Comparison of ENCODE assay signal across 22 cellular contexts in the genomic region with DNA sequence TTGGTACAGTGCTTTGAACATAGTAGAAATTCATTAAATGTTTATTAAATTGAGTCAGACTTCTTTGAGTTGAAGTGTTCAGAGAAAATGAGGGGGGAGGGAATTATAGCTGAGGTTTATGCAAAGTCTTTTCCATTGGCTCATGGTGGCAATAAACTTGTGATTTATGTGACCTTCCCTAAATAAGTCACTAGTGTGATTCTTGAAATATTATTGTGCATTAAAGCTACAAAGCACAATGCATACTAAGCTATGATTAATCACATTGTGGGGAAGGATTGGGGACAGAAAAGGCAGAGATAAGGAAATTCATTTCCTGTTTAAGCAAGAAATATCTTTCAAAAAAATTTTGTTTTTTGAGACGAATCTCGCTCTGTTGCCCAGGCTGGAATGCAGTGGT.
DNase-seq lines count a peak whose midpoint lies in the region; ATAC-seq and TF ChIP-seq lines count a peak whose summit lies in the region.
"Had no signal": no experiment of that assay in that cellular context is flagged by ENCODE, and none has a peak within 500 bp of the region (broad histone marks: within the 10 kb centered on the region; RNA-seq: fewer than 3 reads in every experiment).

No MANE protein-coding gene starts in this region.

- TF ChIP-seq POLR2A in upper lobe of left lung (IDR thresholded peaks at IDR 0.05), result no peak

- no peak for TF ChIP-seq CTCF in AG09309 (IDR thresholded peaks at IDR 0.05; ENCODE audit: control insufficient read depth, insufficient read depth, low read depth, low read length, missing control alignments)
- TF ChIP-seq CTCF in upper lobe of left lung (IDR thresholded peaks at IDR 0.05), result no peak

- no peaks in the 10 kb centered on the region for H3K27me3 ChIP-seq in upper lobe of left lung
- H3K27me3 ChIP-seq: testis had no signal

- TF ChIP-seq EP300 in upper lobe of left lung (IDR thresholded peaks at IDR 0.05), result no peak

- H3K4me3 ChIP-seq in AG09309 (ENCODE audit: control insufficient read depth, low read depth, low read length) (no peak overlapping the region), upper lobe of left lung (no peak overlapping the region)
- H3K4me3 ChIP-seq: testis had no signal

- ATAC-seq in GM18868 (IDR thresholded peaks at IDR 0.05; ENCODE audit: unreplicated experiment) (no peak), upper lobe of left lung (ENCODE audit: low FRiP score in 2 of 2) (no peak)
- ATAC-seq: activated naive CD8-positive, alpha-beta T cell treated with anti-CD3 and anti-CD28 coated beads, Interleukin-2, amount 50 U/mL, for 24 hours; CD8-positive, alpha-beta T cell; left lobe of liver; natural killer cell treated with Interleukin-12 subunit alpha and Interleukin-12 subunit beta and Interleukin-15 and Interleukin-18, amount 100 ng/mL, for 72 hours; stimulated activated naive B cell treated with anti-CD40 and anti-IgM and Interleukin-4, amounts not matched to agents 10 μg/mL and 1 μg/mL and 100 μg/mL, for 72 hours had no signal

- no peaks in the 10 kb centered on the region for H3K36me3 ChIP-seq in upper lobe of left lung

- no peaks in the 10 kb centered on the region for H3K9me3 ChIP-seq in upper lobe of left lung
- H3K9me3 ChIP-seq: testis had no signal

- H3K27ac ChIP-seq in upper lobe of left lung, result no peak overlapping the region
- H3K27ac ChIP-seq: HL-60, parathyroid adenoma, testis had no signal

- no peaks in the 10 kb centered on the region for H3K4me1 ChIP-seq in upper lobe of left lung
- H3K4me1 ChIP-seq: parathyroid adenoma, testis had no signal

- peak; percentile 53 for DNase-seq in AG09309 (ENCODE audit: low read depth)
- DNase-seq in H4 (ENCODE audit: low spot score), result peak; percentile 13
- peak; percentile 72 for DNase-seq in amniotic epithelial cell (ENCODE audit: low read depth)
- peak; percentile 67 for DNase-seq in iris pigment epithelial cell (ENCODE audit: low read depth)
- no peak for DNase-seq in upper lobe of left lung
- no peak for DNase-seq in activated CD4-positive, CD25-positive, alpha-beta regulatory T cell treated with anti-CD3 and anti-CD28 coated beads, Interleukin-2, amount 50 U/mL, for 72 hours
- no peak for DNase-seq in SIG-M5 treated with dmso at 0.1 percent for 504 hours (lab: John Stamatoyannopoulos, UW; ENCODE audit: unreplicated experiment)
- DNase-seq: activated CD4-positive, alpha-beta T cell treated with anti-CD3 and anti-CD28 coated beads, Interleukin-2, amount 10 ng/mL, durations not matched to agents 24 days and 14 days; activated naive CD8-positive, alpha-beta T cell treated with anti-CD3 and anti-CD28 coated beads, Interleukin-2, amount 50 U/mL, for 24 hours; caudate nucleus; CD8-positive, alpha-beta T cell; DMS79; NCI-H2171 treated with DMSO at 0.1 percent for 48 hours; Right ventricle myocardium superior; stimulated activated CD4-positive, alpha-beta T cell treated with anti-CD3 and anti-CD28 coated beads, Interleukin-2, amount 100 ng/mL, for 24 hours; stimulated activated naive B cell treated with anti-CD40 and anti-IgM and Interleukin-4, amounts not matched to agents 10 μg/mL and 1 μg/mL and 100 μg/mL, for 72 hours; testis had no signal

- 66 to 85% methylated on average over 2 of the region's 2 CpGs for WGBS in upper lobe of left lung, 2 donors

Comparison
In these comparisons a context has a peak if more than half of its experiments do, and no peak if none do; other contexts are left out.
1. DNase-seq: peak in AG09309 (single experiment), H4 (single experiment), amniotic epithelial cell (single experiment) and iris pigment epithelial cell (single experiment); none in upper lobe of left lung (0 of 2), activated CD4-positive, CD25-positive, alpha-beta regulatory T cell treated with anti-CD3 and anti-CD28 coated beads, Interleukin-2, amount 50 U/mL, for 72 hours (single experiment) and SIG-M5 treated with dmso at 0.1 percent for 504 hours (single experiment).